26 cellular contexts compared by ENCODE assay signal in the genomic region with DNA sequence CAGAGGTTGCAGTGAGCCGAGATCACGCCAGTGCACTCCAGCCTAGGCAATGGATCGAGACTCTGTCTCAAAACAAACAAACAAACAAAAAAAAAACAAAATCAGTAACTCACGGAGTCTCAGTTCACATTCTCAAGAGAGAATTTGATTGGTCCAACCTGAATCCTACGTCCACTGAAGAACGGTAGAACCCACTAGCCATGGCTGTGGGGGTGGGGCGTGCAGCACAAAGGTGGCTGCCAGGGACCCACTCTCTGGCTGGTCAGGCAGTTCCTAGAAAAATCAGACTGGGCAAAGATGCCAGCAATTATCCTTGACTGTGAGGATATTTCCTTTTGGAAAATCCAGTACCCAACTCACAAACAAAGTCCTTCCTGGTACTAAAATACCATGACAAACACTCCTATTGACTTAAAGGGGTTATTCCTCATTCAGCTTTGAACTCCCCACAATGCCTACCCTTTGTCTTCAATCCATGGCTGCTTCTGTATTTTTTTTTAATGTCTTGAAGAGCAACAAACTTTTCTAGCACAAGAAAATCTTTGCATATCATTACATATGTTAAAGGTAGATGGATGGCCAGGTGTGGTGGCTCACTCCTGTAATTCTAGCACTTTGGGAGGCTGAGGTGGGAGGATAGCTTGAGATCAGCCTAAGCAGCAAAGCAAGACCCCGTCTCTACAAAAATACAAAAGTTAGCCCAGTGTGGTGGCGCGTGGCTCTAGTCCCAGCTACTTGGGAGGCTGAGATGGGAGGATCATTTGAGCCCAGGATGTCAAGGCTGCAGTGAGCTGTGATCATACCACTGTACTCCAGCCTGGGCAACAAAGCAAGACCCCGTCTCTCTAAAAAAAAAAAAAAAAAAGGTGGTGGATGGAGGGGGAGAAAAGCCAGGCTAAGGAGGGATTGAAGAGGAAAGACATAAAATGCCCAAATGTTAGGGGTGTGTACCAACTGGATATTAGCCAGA. TPM values are rescaled to one million over a fixed set of nuclear protein-coding genes. Genes with fewer than 3 reads are reported as not detected.
DNase-seq lines count a peak whose midpoint lies in the region; ATAC-seq, FAIRE-seq and TF ChIP-seq lines count a peak whose summit lies in the region.
"Had no signal": no experiment of that assay in that cellular context is flagged by ENCODE, and none has a peak within 500 bp of the region (broad histone marks: within the 10 kb centered on the region; RNA-seq: fewer than 3 reads in every experiment).

No MANE protein-coding gene starts in this region.

- peak overlapping the region; percentile 86 for H2AFZ ChIP-seq in GM23338

- WGBS in adrenal gland, 4 donors, result 87 to 92% (median 88%) methylated on average over 11 of the region's 11 CpGs
- 88 to 93% (median 90%) methylated on average over 11 of the region's 11 CpGs for WGBS in small intestine, 3 donors

- no peak for FAIRE-seq in small intestine (lab: Jason Lieb, UNC)
- FAIRE-seq: A204.1, D721Med, G401.6, GM12891, GM19239 had no signal

- H3K4me1 ChIP-seq in GM23338 (ENCODE audit: insufficient read depth) (peaks cover 20% of the 10 kb centered on the region), adrenal gland (replicated peaks in 1 of 2) (peaks cover 17 to 26% of the 10 kb centered on the region in 2 donors), small intestine (ENCODE audit: control insufficient read depth in 2 of 2, insufficient read depth in 1 of 2, low read depth in 1 of 2, low read length in 1 of 2) (peaks cover 0 to 5% of the 10 kb centered on the region in 2 donors)
- H3K4me1 ChIP-seq: BE2C had no signal

- H3K4me3 Mint-ChIP-seq in activated T-cell treated with anti-CD3 and anti-CD28 coated beads, Interleukin-2, amount 50 U/mL, for 24 hours, result no peak overlapping the region
- no peak overlapping the region for H3K4me3 Mint-ChIP-seq in GM23338
- H3K4me3 Mint-ChIP-seq in neural crest cell, result peak overlapping the region; percentile 45
- H3K4me3 Mint-ChIP-seq: CD14-positive monocyte; CD4-positive, alpha-beta memory T cell had no signal

- H3K9me2 ChIP-seq in GM23338 (ENCODE audit: insufficient read depth), result no peaks in the 10 kb centered on the region

- no peak for TF ChIP-seq POLR2A in adrenal gland (IDR thresholded peaks at IDR 0.05)

- ATAC-seq in GM23338, result no peak
- no peak for ATAC-seq in HG03520 (IDR thresholded peaks at IDR 0.05; ENCODE audit: unreplicated experiment)

- H3K27ac Mint-ChIP-seq in activated T-cell treated with anti-CD3 and anti-CD28 coated beads, Interleukin-2, amount 50 U/mL, for 24 hours, result peak overlapping the region; percentile 29
- H3K27ac Mint-ChIP-seq in GM23338 (no peak overlapping the region; the same call in 1 of the 2 replicates), neural crest cell (ENCODE audit: unreplicated experiment) (no peak overlapping the region)
- H3K27ac Mint-ChIP-seq: CD14-positive monocyte; CD4-positive, CD25-positive, alpha-beta regulatory T cell had no signal

- H3K27me3 Mint-ChIP-seq in activated T-cell treated with anti-CD3 and anti-CD28 coated beads, Interleukin-2, amount 50 U/mL, for 24 hours, result no peaks in the 10 kb centered on the region
- H3K27me3 Mint-ChIP-seq in GM23338 (ENCODE audit: insufficient read depth, low read depth, poor library complexity) (peaks cover 12% of the 10 kb centered on the region), neural crest cell (ENCODE audit: low read depth) (peaks cover 16% of the 10 kb centered on the region)

- no peaks in the 10 kb centered on the region for H3K27me3 ChIP-seq in GM23338 (ENCODE audit: insufficient read depth)
- no peaks in the 10 kb centered on the region for H3K27me3 ChIP-seq in adrenal gland
- no peaks in the 10 kb centered on the region for H3K27me3 ChIP-seq in small intestine (ENCODE audit: control insufficient read depth in 2 of 2, insufficient read depth in 2 of 2, low read length in 2 of 2)
- H3K27me3 ChIP-seq: BE2C, BLaER1 had no signal

- H3K36me3 ChIP-seq in GM23338 (ENCODE audit: insufficient read depth) (no peaks in the 10 kb centered on the region), adrenal gland (replicated peaks in 1 of 2) (no peaks in the 10 kb centered on the region), small intestine (ENCODE audit: control insufficient read depth in 2 of 2, insufficient read depth in 2 of 2, low read length in 2 of 2) (no peaks in the 10 kb centered on the region)
- H3K36me3 ChIP-seq: BE2C, BLaER1 had no signal

- H3K36me3 Mint-ChIP-seq in activated T-cell treated with anti-CD3 and anti-CD28 coated beads, Interleukin-2, amount 50 U/mL, for 24 hours (ENCODE audit: low read depth), result peaks cover 11% of the 10 kb centered on the region
- H3K36me3 Mint-ChIP-seq in GM23338 (ENCODE audit: low read depth) (peaks cover 4% of the 10 kb centered on the region; the same call in 1 of the 3 replicates), neural crest cell (ENCODE audit: low read depth) (peaks cover 9% of the 10 kb centered on the region)
- H3K36me3 Mint-ChIP-seq: CD14-positive monocyte; CD4-positive, CD25-positive, alpha-beta regulatory T cell had no signal

- H3K9me3 Mint-ChIP-seq in activated T-cell treated with anti-CD3 and anti-CD28 coated beads, Interleukin-2, amount 50 U/mL, for 24 hours, result no peaks in the 10 kb centered on the region
- peaks cover 7% of the 10 kb centered on the region; the same call in 1 of the 3 replicates for H3K9me3 Mint-ChIP-seq in GM23338
- peaks cover 3% of the 10 kb centered on the region for H3K9me3 Mint-ChIP-seq in neural crest cell
- H3K9me3 Mint-ChIP-seq: CD14-positive monocyte had no signal

- H3K27ac ChIP-seq in GM23338 (ENCODE audit: low read depth), result no peak overlapping the region
- no peak overlapping the region for H3K27ac ChIP-seq in adrenal gland
- no peak overlapping the region for H3K27ac ChIP-seq in small intestine (ENCODE audit: low read depth in 1 of 2, low read length in 1 of 2)
- H3K27ac ChIP-seq: BLaER1 had no signal

- no peaks in the 10 kb centered on the region for H3K9me3 ChIP-seq in adrenal gland (replicated peaks in 1 of 3)
- no peaks in the 10 kb centered on the region for H3K9me3 ChIP-seq in small intestine (ENCODE audit: control insufficient read depth, low read depth)
- H3K9me3 ChIP-seq: BE2C, BLaER1, Caco-2 had no signal

- no peak for TF ChIP-seq CTCF in GM23338 (conservative IDR thresholded peaks at IDR 0.05; ENCODE audit: low read depth in 2 of 2)
- TF ChIP-seq CTCF in neural crest cell (conservative IDR thresholded peaks at IDR 0.05), result no peak
- TF ChIP-seq CTCF in adrenal gland (IDR thresholded peaks at IDR 0.05), result no peak

- H4K20me1 ChIP-seq in GM23338 (replicated peaks; ENCODE audit: insufficient read depth), result 0 out of 2 replicates have a peak, but pooled peaks cover 3% of the 10 kb centered on the region

- intact Hi-C loops in adrenal gland (cut with DNase I), result loop anchor here in 1 of 2 donors (10.0 kb wide), 1 partner anchor 289 kb away; a partner anchor contains a TSS

- no peak overlapping the region for H3K4me2 ChIP-seq in GM23338
- H3K4me2 ChIP-seq: BLaER1 had no signal

- DNase-seq in activated T-cell treated with anti-CD3 and anti-CD28 coated beads, Interleukin-2, amount 50 U/mL, for 24 hours, result no peak
- DNase-seq in activated T-cell treated with anti-CD3 and anti-CD28 coated beads, Interleukin-2, amount 50 U/mL, for 48 hours, result no peak
- DNase-seq in COLO829 (ENCODE audit: low spot score) (peak; percentile 13), GM23338 (ENCODE audit: low spot score) (no peak), neural crest cell (ENCODE audit: low read depth, low spot score) (no peak), adrenal gland (no peak), small intestine (no peak)
- DNase-seq: 8988T; ACHN; BE2C; C1 segment of cervical spinal cord; Caco-2; Calu3; CD4-positive, alpha-beta memory T cell; CD4-positive, CD25-positive, alpha-beta regulatory T cell; CD8-positive, alpha-beta memory T cell; DMS79 treated with DMSO at 0.1 percent for 48 hours; GF-D8 had no signal

- no peak overlapping the region for H3K4me3 ChIP-seq in GM23338
- H3K4me3 ChIP-seq in adrenal gland, result no peak overlapping the region
- H3K4me3 ChIP-seq in small intestine (ENCODE audit: low read depth in 1 of 2, low read length in 2 of 2), result no peak overlapping the region
- H3K4me3 ChIP-seq: BLaER1 had no signal

- peaks cover 6% of the 10 kb centered on the region; the same call in 1 of the 2 replicates for H3F3A ChIP-seq in GM23338 (replicated peaks; ENCODE audit: low read depth)

- H3K79me2 ChIP-seq in GM23338 (replicated peaks; ENCODE audit: insufficient read depth), result peaks cover 10% of the 10 kb centered on the region

- H3K4me1 Mint-ChIP-seq in activated T-cell treated with anti-CD3 and anti-CD28 coated beads, Interleukin-2, amount 50 U/mL, for 24 hours (ENCODE audit: low read depth), result peaks cover 11% of the 10 kb centered on the region
- H3K4me1 Mint-ChIP-seq in GM23338 (peaks cover 18% of the 10 kb centered on the region), neural crest cell (peaks cover 24% of the 10 kb centered on the region)

TF ChIP-seq in GM23338, 12 proteins besides CTCF, POLR2A, EP300 and RAD21 (continues in another document):
- TF ChIP-seq, protein P1, sequence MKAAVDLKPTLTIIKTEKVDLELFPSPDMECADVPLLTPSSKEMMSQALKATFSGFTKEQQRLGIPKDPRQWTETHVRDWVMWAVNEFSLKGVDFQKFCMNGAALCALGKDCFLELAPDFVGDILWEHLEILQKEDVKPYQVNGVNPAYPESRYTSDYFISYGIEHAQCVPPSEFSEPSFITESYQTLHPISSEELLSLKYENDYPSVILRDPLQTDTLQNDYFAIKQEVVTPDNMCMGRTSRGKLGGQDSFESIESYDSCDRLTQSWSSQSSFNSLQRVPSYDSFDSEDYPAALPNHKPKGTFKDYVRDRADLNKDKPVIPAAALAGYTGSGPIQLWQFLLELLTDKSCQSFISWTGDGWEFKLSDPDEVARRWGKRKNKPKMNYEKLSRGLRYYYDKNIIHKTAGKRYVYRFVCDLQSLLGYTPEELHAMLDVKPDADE (IDR thresholded peaks at IDR 0.05), result no peak
- TF ChIP-seq NANOG (IDR thresholded peaks at IDR 0.05; ENCODE audit: borderline replicate concordance), result no peak
- TF ChIP-seq EZH2phosphoT487 (IDR thresholded peaks at IDR 0.05; ENCODE audit: unreplicated experiment), result no peak
- no peak for TF ChIP-seq POLR2AphosphoS5 (IDR thresholded peaks at IDR 0.05; ENCODE audit: low read depth)

RNA-seq across cellular contexts. Expression of a gene that starts 3.8 kb away (rescaled TPM):
- 109 and 141 TPM in 2 replicates for total RNA-seq in GM23338 (2014; rRNA removed; shearing (Covaris generic))
- 62.7 and 64.4 TPM in 2 replicates for polyA plus RNA-seq in GM23338 (2016; fragmentation: Nextera tagmentation; extraction: Ambion mirVana)
- total RNA-seq in neural crest cell, result 68.0 and 73.5 TPM in 2 replicates
- total RNA-seq in adrenal gland, result 10 to 100 TPM; 43.8 to 99.4 (median 55.5) TPM
- 10 to 100 TPM; 46.5 to 91.0 (median 47.7) TPM for polyA plus RNA-seq in adrenal gland
- polyA plus RNA-seq in small intestine, result 10 to 100 TPM; 14.3 to 22.9 (median 19.7) TPM
